Comparison of ENCODE assay signal across 14 cellular contexts in the genomic region with DNA sequence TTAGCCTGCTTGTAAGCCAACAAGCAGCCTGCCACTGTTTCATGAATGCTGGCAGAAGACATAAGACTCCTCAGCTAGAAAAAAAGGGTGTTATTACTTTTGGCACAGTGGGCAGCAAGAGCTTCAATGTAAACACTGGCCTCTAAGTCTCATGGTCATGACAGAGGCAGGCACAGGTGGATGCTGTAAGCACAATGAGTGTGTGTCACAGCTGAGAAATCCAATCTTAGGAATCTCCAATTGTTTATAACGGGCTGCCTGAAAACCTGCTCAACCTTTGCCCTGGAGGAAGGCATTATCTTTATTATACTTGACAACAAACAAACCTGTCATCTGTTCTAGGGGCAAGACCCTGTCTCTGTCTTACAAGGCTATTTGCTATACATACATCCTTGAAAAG.
A peak's percentile ranks its signal among the peaks of the same experiment; 100 is the strongest.
DNase-seq lines count a peak whose midpoint lies in the region; TF ChIP-seq lines count a peak whose summit lies in the region.
"Had no signal": no experiment of that assay in that cellular context is flagged by ENCODE, and none has a peak within 500 bp of the region (broad histone marks: within the 10 kb centered on the region; RNA-seq: fewer than 3 reads in every experiment).

No MANE protein-coding gene starts in this region.

- peaks cover 2% of the 10 kb centered on the region for H3K9me3 Mint-ChIP-seq in activated CD4-positive, alpha-beta T cell treated with anti-CD3 and anti-CD28 coated beads, Interleukin-2, amount 10 ng/mL, durations not matched to agents 7 days and 5 days

- H3K4me1 Mint-ChIP-seq in activated CD4-positive, alpha-beta T cell treated with anti-CD3 and anti-CD28 coated beads, Interleukin-2, amount 10 ng/mL, durations not matched to agents 7 days and 5 days, result no peaks in the 10 kb centered on the region
- H3K4me1 Mint-ChIP-seq: CD4-positive, CD25-positive, alpha-beta regulatory T cell; CD8-positive, alpha-beta memory T cell had no signal

- 38 to 55% (median 47%) methylated on average over 1 of the region's 1 CpG for WGBS in spleen, 5 donors

- CTCF ChIA-PET in activated CD4-positive, alpha-beta T cell treated with anti-CD3 and anti-CD28 coated beads, Interleukin-2, amount 10 ng/mL, durations not matched to agents 7 days and 5 days (lab: Charles Lee), result no interaction called here

- intact Hi-C loops in spleen (cut with DNase I; ENCODE audit: low total_unique reads), result no loop called here

- H3K27me3 Mint-ChIP-seq in activated CD4-positive, alpha-beta T cell treated with anti-CD3 and anti-CD28 coated beads, Interleukin-2, amount 10 ng/mL, durations not matched to agents 7 days and 5 days, result no peaks in the 10 kb centered on the region
- H3K27me3 Mint-ChIP-seq: CD4-positive, CD25-positive, alpha-beta regulatory T cell; CD8-positive, alpha-beta memory T cell had no signal

- POLR2A ChIA-PET in activated CD4-positive, alpha-beta T cell treated with anti-CD3 and anti-CD28 coated beads, Interleukin-2, amount 10 ng/mL, durations not matched to agents 7 days and 5 days (lab: Charles Lee), result no interaction called here

- no peaks in the 10 kb centered on the region for H3K27me3 ChIP-seq in spleen (replicated peaks in 1 of 7)
- H3K27me3 ChIP-seq: BE2C had no signal

- no peak overlapping the region for H3K4me3 Mint-ChIP-seq in activated CD4-positive, alpha-beta T cell treated with anti-CD3 and anti-CD28 coated beads, Interleukin-2, amount 10 ng/mL, durations not matched to agents 7 days and 5 days
- H3K4me3 Mint-ChIP-seq: CD4-positive, CD25-positive, alpha-beta regulatory T cell; CD8-positive, alpha-beta memory T cell had no signal

- no peak overlapping the region for H3K4me3 ChIP-seq in spleen
- H3K4me3 ChIP-seq: HAP-1 had no signal

- peak; percentile 57 for DNase-seq in NCI-H2227 (lab: John Stamatoyannopoulos, UW; ENCODE audit: unreplicated experiment)
- peak; percentile 55 for DNase-seq in NCI-H82 treated with DMSO at 0.1 percent for 48 hours (lab: John Stamatoyannopoulos, UW; ENCODE audit: unreplicated experiment)
- DNase-seq in islet precursor cell, result peak; percentile 57
- DNase-seq in spleen, result no peak
- DNase-seq in NK-92 treated with Interleukin-12 subunit alpha and Interleukin-12 subunit beta, amount 100 ng/mL, for 24 hours (lab: John Stamatoyannopoulos, UW), result no peak
- no peak for DNase-seq in activated CD4-positive, alpha-beta T cell treated with anti-CD3 and anti-CD28 coated beads, Interleukin-2, amount 10 ng/mL, durations not matched to agents 7 days and 5 days
- DNase-seq: ACHN; BE2C; C1 segment of cervical spinal cord; CD4-positive, CD25-positive, alpha-beta regulatory T cell; CD8-positive, alpha-beta memory T cell; COR-L47; GDM1 had no signal

- H3K9me3 ChIP-seq in spleen, result peaks cover 0 to 29% (median 0%) of the 10 kb centered on the region in 8 donors
- H3K9me3 ChIP-seq: BE2C, HAP-1 had no signal

- TF ChIP-seq POLR2A in spleen (IDR thresholded peaks at IDR 0.05), result no peak

- TF ChIP-seq CTCF in spleen (IDR thresholded peaks at IDR 0.05 in 8 of 11, conservative IDR thresholded peaks at IDR 0.05 in 3 of 11), result no peak

- no peak overlapping the region for H3K27ac Mint-ChIP-seq in activated CD4-positive, alpha-beta T cell treated with anti-CD3 and anti-CD28 coated beads, Interleukin-2, amount 10 ng/mL, durations not matched to agents 7 days and 5 days
- H3K27ac Mint-ChIP-seq: CD4-positive, CD25-positive, alpha-beta regulatory T cell; CD8-positive, alpha-beta memory T cell had no signal

- no peaks in the 10 kb centered on the region for H3K36me3 ChIP-seq in spleen
- H3K36me3 ChIP-seq: BE2C, HAP-1 had no signal

- H3K36me3 Mint-ChIP-seq in activated CD4-positive, alpha-beta T cell treated with anti-CD3 and anti-CD28 coated beads, Interleukin-2, amount 10 ng/mL, durations not matched to agents 7 days and 5 days (ENCODE audit: low read depth), result no peaks in the 10 kb centered on the region
- H3K36me3 Mint-ChIP-seq: CD4-positive, CD25-positive, alpha-beta regulatory T cell; CD8-positive, alpha-beta memory T cell had no signal

- H3K4me1 ChIP-seq in spleen, result no peaks in the 10 kb centered on the region
- H3K4me1 ChIP-seq: BE2C, HAP-1 had no signal

- H3K27ac ChIP-seq in spleen, result no peak overlapping the region

Comparison
In these comparisons a context has a peak if more than half of its experiments do, and no peak if none do; other contexts are left out.
1. DNase-seq: peak in NCI-H2227 (single experiment), NCI-H82 treated with DMSO at 0.1 percent for 48 hours (single experiment) and islet precursor cell (single experiment); none in spleen (single experiment), NK-92 treated with Interleukin-12 subunit alpha and Interleukin-12 subunit beta, amount 100 ng/mL, for 24 hours (single experiment) and activated CD4-positive, alpha-beta T cell treated with anti-CD3 and anti-CD28 coated beads, Interleukin-2, amount 10 ng/mL, durations not matched to agents 7 days and 5 days (single experiment).